In the genomic region with DNA sequence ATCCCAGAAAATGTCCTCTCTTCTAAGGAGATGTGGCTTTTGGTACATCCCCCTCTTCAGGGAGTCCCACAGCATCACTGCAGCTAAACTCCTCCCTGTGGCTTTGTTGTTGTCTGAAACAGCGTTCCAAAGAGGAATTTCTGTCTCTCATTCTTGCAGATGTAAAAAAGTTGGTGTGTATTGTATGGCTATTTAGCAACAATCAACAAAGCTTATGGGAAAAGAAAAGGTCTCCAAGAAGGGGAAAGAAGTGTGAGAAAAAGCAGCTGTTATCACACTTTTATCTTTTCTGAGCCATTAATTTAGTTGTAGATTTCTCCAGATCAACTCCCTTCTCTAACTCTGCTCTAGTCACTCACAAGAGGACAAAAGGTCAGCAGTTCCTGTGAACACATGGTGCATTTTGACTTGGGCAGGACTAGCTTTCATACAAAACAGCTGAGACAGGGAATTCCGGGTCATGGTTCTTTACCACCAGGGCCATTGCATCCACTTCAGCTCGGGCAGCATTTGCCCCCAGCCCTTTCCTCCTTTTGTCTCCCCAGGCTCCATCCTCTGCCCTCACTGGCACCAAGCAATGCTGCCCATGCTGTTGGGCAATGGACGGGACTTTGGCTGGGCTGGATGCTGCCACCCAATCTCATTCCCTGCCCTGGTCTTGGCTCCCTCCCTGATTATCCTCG, we compare ENCODE assay signal across 15 cellular contexts.
DNase-seq lines count a peak whose midpoint lies in the region; ATAC-seq, FAIRE-seq and TF ChIP-seq lines count a peak whose summit lies in the region.
"Had no signal": no experiment of that assay in that cellular context is flagged by ENCODE, and none has a peak within 500 bp of the region (broad histone marks: within the 10 kb centered on the region; RNA-seq: fewer than 3 reads in every experiment).

No MANE protein-coding gene starts in this region.

- H3K4me1 Mint-ChIP-seq in nephron progenitor cell: no peaks in the 10 kb centered on the region

- ATAC-seq in HG03159 (IDR thresholded peaks at IDR 0.05; ENCODE audit: unreplicated experiment) (no peak), GM21737 (IDR thresholded peaks at IDR 0.05; ENCODE audit: unreplicated experiment) (no peak)

- DNase-seq in SJSA1 (ENCODE audit: low read depth in 1 of 2, low spot score in 2 of 2) (peak in 1 of 2 experiments; percentile 57), fibroblast of gingiva (ENCODE audit: low read depth) (peak; percentile 76), nephron progenitor cell (no peak), tibial nerve (ENCODE audit: low spot score in 2 of 2) (peak; percentile 26 to 51), RWPE1 (ENCODE audit: low spot score) (no peak), H54 (ENCODE audit: insufficient read length, low spot score) (no peak)
- DNase-seq: activated CD4-positive, alpha-beta T cell treated with anti-CD3 and anti-CD28 coated beads for 1 hour; activated gamma-delta T cell treated with Interleukin-2 at 50 U/mL for 16 hours; Caco-2; effector memory CD4-positive, alpha-beta T cell; NCI-H1092; NCI-H69 had no signal

- no peaks in the 10 kb centered on the region for H3K36me3 ChIP-seq in SJSA1
- no peaks in the 10 kb centered on the region for H3K36me3 ChIP-seq in tibial nerve
- H3K36me3 ChIP-seq: neutrophil had no signal

- peaks cover 10% of the 10 kb centered on the region for H3K9me3 Mint-ChIP-seq in nephron progenitor cell

- 27 to 29% methylated on average over 5 of the region's 5 CpGs for WGBS in tibial nerve, 2 donors

- H3K4me3 Mint-ChIP-seq in nephron progenitor cell: no peak overlapping the region

- H3K27ac ChIP-seq in SJSA1: peak overlapping the region; percentile 44
- peak overlapping the region in 3 of 4 donors; percentile 46 to 86 (median 78) for H3K27ac ChIP-seq in tibial nerve
- H3K27ac ChIP-seq in RWPE1: no peak overlapping the region
- H3K27ac ChIP-seq: neutrophil had no signal

- peaks cover 4% of the 10 kb centered on the region for H3K27me3 Mint-ChIP-seq in nephron progenitor cell (ENCODE audit: low read depth, poor library complexity)

- no peaks in the 10 kb centered on the region for H3K27me3 ChIP-seq in SJSA1 (replicated peaks)
- no peaks in the 10 kb centered on the region for H3K27me3 ChIP-seq in tibial nerve

- TF ChIP-seq POLR2A in tibial nerve (IDR thresholded peaks at IDR 0.05) (no peak), H54 (IDR thresholded peaks at IDR 0.05; ENCODE audit: low read depth, low read length) (no peak)

- no peak for FAIRE-seq in H54 (lab: Jason Lieb, UNC)

- POLR2A ChIA-PET in RWPE1 (lab: Yijun Ruan, JAX; ENCODE audit: low non-redundant PET): no interaction called here

- CTCF ChIA-PET in RWPE1 (lab: Yijun Ruan, JAX): interaction anchor here (0.6 kb wide), 1 partner anchor 58 kb away, joined by 3 read pairs; no protein-coding TSS in a partner anchor

- no peaks in the 10 kb centered on the region for H3K9me3 ChIP-seq in SJSA1 (replicated peaks)
- H3K9me3 ChIP-seq in tibial nerve: peaks cover 0 to 2% (median under 1%) of the 10 kb centered on the region in 4 donors
- H3K9me3 ChIP-seq: Caco-2, neutrophil had no signal

- peak overlapping the region; percentile 58 for H3K27ac Mint-ChIP-seq in nephron progenitor cell

- peak in 1 of 2 donors; percentile 47 for TF ChIP-seq EP300 in tibial nerve (IDR thresholded peaks at IDR 0.05)

- TF ChIP-seq CTCF in nephron progenitor cell (IDR thresholded peaks at IDR 0.05): no peak
- TF ChIP-seq CTCF in tibial nerve (IDR thresholded peaks at IDR 0.05): no peak
- no peak for TF ChIP-seq CTCF in RWPE1 (conservative IDR thresholded peaks at IDR 0.05; ENCODE audit: low read depth)

- H3K36me3 Mint-ChIP-seq in nephron progenitor cell (ENCODE audit: low read depth): no peaks in the 10 kb centered on the region

- H3K4me3 ChIP-seq in SJSA1 (no peak overlapping the region), tibial nerve (no peak overlapping the region)

- peaks cover 21% of the 10 kb centered on the region for H3K4me1 ChIP-seq in SJSA1 (replicated peaks)
- peaks cover 0 to 35% (median 12%) of the 10 kb centered on the region in 4 donors for H3K4me1 ChIP-seq in tibial nerve
- H3K4me1 ChIP-seq: Caco-2 had no signal

Comparison
In these comparisons a context has a peak if more than half of its experiments do, and no peak if none do; other contexts are left out.
1. DNase-seq: peak in fibroblast of gingiva (single experiment) and tibial nerve (2 of 2); none in nephron progenitor cell (single experiment), RWPE1 (single experiment) and H54 (single experiment).